ENCODE assay signal across 23 cellular contexts in genomic region chr19:51012661-51013190, GRCh38. TPM values are rescaled to one million over a fixed set of nuclear protein-coding genes. Genes with fewer than 3 reads are reported as not detected.
"Had no signal": no experiment of that assay in that cellular context is flagged by ENCODE, and none has a peak within 500 bp of the region (broad histone marks: within the 10 kb centered on the region; RNA-seq: fewer than 3 reads in every experiment).

No MANE protein-coding gene starts in this region.

- H3K4me3 ChIP-seq: body of pancreas had no signal

- DNase-seq: activated B cell treated with CpG ODN at 0.5 μM for 24 hours; activated CD4-positive, alpha-beta T cell treated with anti-CD3 and anti-CD28 coated beads for 1 hour; activated CD4-positive, alpha-beta T cell treated with anti-CD3 and anti-CD28 coated beads, Interleukin-2, amount 10 ng/mL, durations not matched to agents 24 days and 14 days; activated CD4-positive, alpha-beta T cell treated with anti-CD3 and anti-CD28 coated beads, Interleukin-2, amount 50 U/mL, for 48 hours; activated CD8-positive, alpha-beta memory T cell treated with anti-CD3 and anti-CD28 coated beads, Interleukin-2, amount 10 ng/mL, durations not matched to agents 7 days and 5 days; activated effector memory CD4-positive, alpha-beta T cell treated with Interleukin-2 at 50 U/mL for 16 hours; activated naive CD4-positive, alpha-beta T cell; activated T-cell treated with anti-CD3 and anti-CD28 coated beads, Interleukin-2, amount 50 U/mL, for 24 hours; body of pancreas; NCI-H1092 treated with DMSO at 0.1 percent for 48 hours; NCI-H1417 treated with DMSO at 0.1 percent for 48 hours; NCI-H1694; NCI-H2029 treated with DMSO at 0.1 percent for 48 hours; NCI-H510A treated with DMSO at 0.1 percent for 48 hours; NCI-H69; SHP77 treated with DMSO at 0.1 percent for 48 hours; T-helper 17 cell; T-helper 9 cell had no signal

- H3K9me3 ChIP-seq: body of pancreas had no signal

- H3K27ac ChIP-seq: body of pancreas had no signal

- H3K4me3 Mint-ChIP-seq: activated B cell treated with CpG ODN at 0.5 μM for 24 hours; activated CD4-positive, alpha-beta T cell treated with anti-CD3 and anti-CD28 coated beads, Interleukin-2, amount 10 ng/mL, durations not matched to agents 24 days and 14 days; activated CD8-positive, alpha-beta memory T cell treated with anti-CD3 and anti-CD28 coated beads, Interleukin-2, amount 10 ng/mL, durations not matched to agents 7 days and 5 days; activated naive CD4-positive, alpha-beta T cell treated with anti-CD3 and anti-CD28 coated beads, Interleukin-2, amount 50 U/mL, for 24 hours; activated T-cell treated with anti-CD3 and anti-CD28 coated beads, Interleukin-2, amount 50 U/mL, for 24 hours; activated T-helper 1 cell treated with anti-CD3 and anti-CD28 coated beads, Interleukin-12 subunit alpha, Interleukin-12 subunit beta, Interleukin-2, Interleukin-4 antibody, amounts not matched to agents 30 ng/mL and 10 ng/mL and 1 ng/mL, durations not matched to agents 14 hours and 24 hours and 36 hours; T-helper 17 cell had no signal

- H3K9me3 Mint-ChIP-seq: activated B cell treated with CpG ODN at 0.5 μM for 24 hours; activated CD4-positive, alpha-beta T cell treated with anti-CD3 and anti-CD28 coated beads, Interleukin-2, amount 10 ng/mL, durations not matched to agents 24 days and 14 days; activated naive CD4-positive, alpha-beta T cell treated with anti-CD3 and anti-CD28 coated beads, Interleukin-2, amount 50 U/mL, for 24 hours; activated T-cell treated with anti-CD3 and anti-CD28 coated beads, Interleukin-2, amount 50 U/mL, for 24 hours; activated T-helper 1 cell treated with anti-CD3 and anti-CD28 coated beads, Interleukin-12 subunit alpha, Interleukin-12 subunit beta, Interleukin-2, Interleukin-4 antibody, amounts not matched to agents 30 ng/mL and 10 ng/mL and 1 ng/mL, durations not matched to agents 14 hours and 24 hours and 36 hours had no signal

- H3K36me3 Mint-ChIP-seq: activated CD8-positive, alpha-beta memory T cell treated with anti-CD3 and anti-CD28 coated beads, Interleukin-2, amount 10 ng/mL, durations not matched to agents 7 days and 5 days; activated naive CD4-positive, alpha-beta T cell treated with anti-CD3 and anti-CD28 coated beads, Interleukin-2, amount 50 U/mL, for 24 hours had no signal

- H3K27ac Mint-ChIP-seq: activated B cell treated with CpG ODN at 0.5 μM for 24 hours; activated CD4-positive, alpha-beta T cell treated with anti-CD3 and anti-CD28 coated beads, Interleukin-2, amount 10 ng/mL, durations not matched to agents 24 days and 14 days; activated CD8-positive, alpha-beta memory T cell treated with anti-CD3 and anti-CD28 coated beads, Interleukin-2, amount 10 ng/mL, durations not matched to agents 7 days and 5 days; activated naive CD4-positive, alpha-beta T cell treated with anti-CD3 and anti-CD28 coated beads, Interleukin-2, amount 50 U/mL, for 24 hours; activated T-cell treated with anti-CD3 and anti-CD28 coated beads, Interleukin-2, amount 50 U/mL, for 24 hours; activated T-helper 1 cell treated with anti-CD3 and anti-CD28 coated beads, Interleukin-12 subunit alpha, Interleukin-12 subunit beta, Interleukin-2, Interleukin-4 antibody, amounts not matched to agents 30 ng/mL and 10 ng/mL and 1 ng/mL, durations not matched to agents 14 hours and 24 hours and 36 hours; T-helper 17 cell had no signal

- ATAC-seq: activated CD8-positive, alpha-beta memory T cell treated with anti-CD3 and anti-CD28 coated beads, Interleukin-2, amount 10 ng/mL, durations not matched to agents 7 days and 5 days; body of pancreas; T-helper 17 cell had no signal

RNA-seq across cellular contexts. Expression of gene KLK10, which starts 6.8 kb away (rescaled TPM):
- total RNA-seq: activated B cell treated with CpG ODN at 0.5 μM for 24 hours; activated CD4-positive, alpha-beta T cell treated with anti-CD3 and anti-CD28 coated beads, Interleukin-2, amount 10 ng/mL, durations not matched to agents 24 days and 14 days; activated CD8-positive, alpha-beta memory T cell treated with anti-CD3 and anti-CD28 coated beads, Interleukin-2, amount 10 ng/mL, durations not matched to agents 7 days and 5 days; activated T-helper 1 cell treated with anti-CD3 and anti-CD28 coated beads, Interleukin-12 subunit alpha, Interleukin-12 subunit beta, Interleukin-2, Interleukin-4 antibody, amounts not matched to agents 30 ng/mL and 10 ng/mL and 1 ng/mL, durations not matched to agents 14 hours and 24 hours and 36 hours; aorta; body of pancreas; MCF 10A; SK-MEL-5; T-helper 17 cell had no signal

RNA-seq across cellular contexts. Expression of gene KLK8, which starts 11.3 kb away (rescaled TPM):
- total RNA-seq: activated B cell treated with CpG ODN at 0.5 μM for 24 hours; activated CD4-positive, alpha-beta T cell treated with anti-CD3 and anti-CD28 coated beads, Interleukin-2, amount 10 ng/mL, durations not matched to agents 24 days and 14 days; activated CD8-positive, alpha-beta memory T cell treated with anti-CD3 and anti-CD28 coated beads, Interleukin-2, amount 10 ng/mL, durations not matched to agents 7 days and 5 days; activated T-helper 1 cell treated with anti-CD3 and anti-CD28 coated beads, Interleukin-12 subunit alpha, Interleukin-12 subunit beta, Interleukin-2, Interleukin-4 antibody, amounts not matched to agents 30 ng/mL and 10 ng/mL and 1 ng/mL, durations not matched to agents 14 hours and 24 hours and 36 hours; aorta; body of pancreas; MCF 10A; SK-MEL-5; T-helper 17 cell had no signal
- polyA plus RNA-seq: aorta had no signal

RNA-seq across cellular contexts. Expression of gene KLK11, which starts 13.7 kb away (rescaled TPM):
- total RNA-seq: activated B cell treated with CpG ODN at 0.5 μM for 24 hours; activated CD4-positive, alpha-beta T cell treated with anti-CD3 and anti-CD28 coated beads, Interleukin-2, amount 10 ng/mL, durations not matched to agents 24 days and 14 days; activated CD8-positive, alpha-beta memory T cell treated with anti-CD3 and anti-CD28 coated beads, Interleukin-2, amount 10 ng/mL, durations not matched to agents 7 days and 5 days; activated T-helper 1 cell treated with anti-CD3 and anti-CD28 coated beads, Interleukin-12 subunit alpha, Interleukin-12 subunit beta, Interleukin-2, Interleukin-4 antibody, amounts not matched to agents 30 ng/mL and 10 ng/mL and 1 ng/mL, durations not matched to agents 14 hours and 24 hours and 36 hours; aorta; MCF 10A; SK-MEL-5; T-helper 17 cell had no signal

RNA-seq across cellular contexts. Expression of gene KLK12, which starts 22.1 kb away (rescaled TPM):
- total RNA-seq: activated B cell treated with CpG ODN at 0.5 μM for 24 hours; activated CD4-positive, alpha-beta T cell treated with anti-CD3 and anti-CD28 coated beads, Interleukin-2, amount 10 ng/mL, durations not matched to agents 24 days and 14 days; activated CD8-positive, alpha-beta memory T cell treated with anti-CD3 and anti-CD28 coated beads, Interleukin-2, amount 10 ng/mL, durations not matched to agents 7 days and 5 days; activated T-helper 1 cell treated with anti-CD3 and anti-CD28 coated beads, Interleukin-12 subunit alpha, Interleukin-12 subunit beta, Interleukin-2, Interleukin-4 antibody, amounts not matched to agents 30 ng/mL and 10 ng/mL and 1 ng/mL, durations not matched to agents 14 hours and 24 hours and 36 hours; aorta; body of pancreas; MCF 10A; SK-MEL-5; T-helper 17 cell had no signal
- polyA plus RNA-seq: aorta had no signal

RNA-seq across cellular contexts. Expression of gene KLK7, which starts 29.0 kb away (rescaled TPM):
- total RNA-seq: activated B cell treated with CpG ODN at 0.5 μM for 24 hours; activated CD4-positive, alpha-beta T cell treated with anti-CD3 and anti-CD28 coated beads, Interleukin-2, amount 10 ng/mL, durations not matched to agents 24 days and 14 days; activated CD8-positive, alpha-beta memory T cell treated with anti-CD3 and anti-CD28 coated beads, Interleukin-2, amount 10 ng/mL, durations not matched to agents 7 days and 5 days; activated T-helper 1 cell treated with anti-CD3 and anti-CD28 coated beads, Interleukin-12 subunit alpha, Interleukin-12 subunit beta, Interleukin-2, Interleukin-4 antibody, amounts not matched to agents 30 ng/mL and 10 ng/mL and 1 ng/mL, durations not matched to agents 14 hours and 24 hours and 36 hours; aorta; MCF 10A; SK-MEL-5; T-helper 17 cell had no signal
- polyA plus RNA-seq: aorta had no signal
